In genomic region chr12:120199595-120200306, GRCh38 we compare ENCODE assay signal across 8 cellular contexts. TPM values are rescaled to one million over a fixed set of nuclear protein-coding genes. Genes with fewer than 3 reads are reported as not detected.
DNase-seq lines count a peak whose midpoint lies in the region.

No MANE protein-coding gene starts in this region.

- H3K4me1 Mint-ChIP-seq in activated naive CD8-positive, alpha-beta T cell treated with anti-CD3 and anti-CD28 coated beads for 36 hours, result peaks cover 50% of the 10 kb centered on the region

- H3K27me3 Mint-ChIP-seq in activated naive CD8-positive, alpha-beta T cell treated with anti-CD3 and anti-CD28 coated beads for 36 hours, result peaks cover 16% of the 10 kb centered on the region

- H3K36me3 Mint-ChIP-seq in activated naive CD8-positive, alpha-beta T cell treated with anti-CD3 and anti-CD28 coated beads for 36 hours, result peaks cover 63% of the 10 kb centered on the region

- H3K27ac Mint-ChIP-seq in activated naive CD8-positive, alpha-beta T cell treated with anti-CD3 and anti-CD28 coated beads for 36 hours, result peak overlapping the region; percentile 99

- peaks cover 1% of the 10 kb centered on the region for H3K9me3 Mint-ChIP-seq in activated naive CD8-positive, alpha-beta T cell treated with anti-CD3 and anti-CD28 coated beads for 36 hours

- DNase-seq in CD1c-positive myeloid dendritic cell (ENCODE audit: extremely low spot score), result peak; percentile 35
- peak; percentile 75 for DNase-seq in MG63
- DNase-seq in activated naive CD8-positive, alpha-beta T cell treated with anti-CD3 and anti-CD28 coated beads for 36 hours, result peak; percentile 42
- DNase-seq in hepatic stellate cell (ENCODE audit: low spot score), result peak; percentile 59
- peak; percentile 20 to 43 (median 37) for DNase-seq in stimulated activated CD4-positive, alpha-beta T cell treated with anti-CD3 and anti-CD28 coated beads, Interleukin-12 subunit alpha, Interleukin-12 subunit beta, amount 100 ng/mL, for 48 hours (ENCODE audit: low read depth in 2 of 3, low spot score in 1 of 3)
- DNase-seq in NCI-H1436 (lab: John Stamatoyannopoulos, UW), result no peak
- DNase-seq in NCI-H2196 treated with DMSO at 0.1 percent for 48 hours (lab: John Stamatoyannopoulos, UW; ENCODE audit: unreplicated experiment), result no peak
- DNase-seq in NCI-H526 (lab: John Stamatoyannopoulos, UW), result no peak

- peaks cover 59% of the 10 kb centered on the region for H3K36me3 ChIP-seq in MG63

- no peaks in the 10 kb centered on the region for H3K27me3 ChIP-seq in MG63

- H3K9me3 ChIP-seq in MG63, result no peaks in the 10 kb centered on the region

- peak overlapping the region; percentile 92 for H3K4me3 Mint-ChIP-seq in activated naive CD8-positive, alpha-beta T cell treated with anti-CD3 and anti-CD28 coated beads for 36 hours

- H3K4me3 ChIP-seq in MG63, result peak overlapping the region; percentile 100

RNA-seq across cellular contexts. Expression of gene RPLP0, which starts 1.2 kb away (rescaled TPM):
- total RNA-seq in MG63 (2014; rRNA removed; shearing (Covaris generic); ENCODE audit: low replicate concordance), result 5,975 and 7,875 TPM in 2 replicates
- 1,000 to 10,000 TPM; 3,852 to 4,173 TPM for total RNA-seq in activated naive CD8-positive, alpha-beta T cell treated with anti-CD3 and anti-CD28 coated beads for 36 hours

RNA-seq across cellular contexts. Expression of gene GCN1, which starts 5.2 kb away (rescaled TPM):
- 39.6 and 76.8 TPM in 2 replicates for total RNA-seq in MG63 (2014; rRNA removed; shearing (Covaris generic); ENCODE audit: low replicate concordance)
- total RNA-seq in activated naive CD8-positive, alpha-beta T cell treated with anti-CD3 and anti-CD28 coated beads for 36 hours, result 100 to 1,000 TPM; 143 to 146 TPM

Comparison
In these comparisons a context has a peak if more than half of its experiments do, and no peak if none do; other contexts are left out.
1. DNase-seq: peak in CD1c-positive myeloid dendritic cell (single experiment), MG63 (single experiment), activated naive CD8-positive, alpha-beta T cell treated with anti-CD3 and anti-CD28 coated beads for 36 hours (single experiment), hepatic stellate cell (single experiment) and stimulated activated CD4-positive, alpha-beta T cell treated with anti-CD3 and anti-CD28 coated beads, Interleukin-12 subunit alpha, Interleukin-12 subunit beta, amount 100 ng/mL, for 48 hours (3 of 3); none in NCI-H1436 (single experiment), NCI-H2196 treated with DMSO at 0.1 percent for 48 hours (single experiment) and NCI-H526 (0 of 2).